ENCODE assay signal across 8 cellular contexts in the genomic region with DNA sequence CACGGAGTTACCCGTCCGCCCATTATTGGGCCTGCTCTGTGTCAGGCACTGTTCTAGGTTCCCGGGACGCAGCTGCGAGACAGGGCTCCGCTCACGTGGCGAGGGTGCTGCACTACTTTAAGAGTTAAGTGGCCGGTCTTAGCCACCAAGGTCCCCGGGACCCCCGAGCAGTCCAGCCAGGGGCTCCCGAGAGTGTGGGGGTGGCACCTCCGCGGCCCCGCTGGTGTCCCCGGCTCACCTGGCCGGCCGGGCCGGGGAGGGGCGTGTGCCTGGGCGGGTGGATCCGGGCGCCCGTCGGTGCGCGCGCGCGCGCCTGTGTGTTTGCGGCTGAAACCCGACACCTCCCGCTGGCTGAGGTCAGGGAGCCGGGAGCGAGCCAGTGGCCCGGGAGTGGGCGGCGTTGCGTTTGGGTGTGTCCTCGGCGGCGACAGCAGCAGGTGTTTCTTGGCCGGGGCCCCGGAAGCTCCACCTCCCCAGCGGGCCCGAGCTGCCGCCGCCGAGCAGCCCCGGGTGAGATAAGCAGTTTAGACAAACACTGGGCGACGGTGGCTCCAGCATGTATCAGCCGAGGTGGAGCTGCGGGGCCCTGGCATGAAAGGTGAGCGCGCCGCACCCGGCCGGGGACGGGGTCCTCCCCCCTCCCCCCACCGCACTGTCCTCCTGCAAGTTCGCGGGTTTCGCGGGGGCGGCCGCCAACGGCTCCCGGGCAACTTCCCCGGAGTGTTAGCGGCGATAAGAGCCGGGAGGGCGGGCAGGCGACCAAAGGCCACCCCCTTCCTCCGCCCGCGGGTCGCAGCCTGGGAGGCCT. TPM values are rescaled to one million over a fixed set of nuclear protein-coding genes. Genes with fewer than 3 reads are reported as not detected.
DNase-seq lines count a peak whose midpoint lies in the region; ATAC-seq lines count a peak whose summit lies in the region.

A gene (plus strand): TSS at position 522 of the 808 bp plus-strand sequence. CDS start 70 bp downstream, at position 592.

- H3K4me3 Mint-ChIP-seq in CD4-positive, CD25-positive, alpha-beta regulatory T cell = peak within 1 kb of the TSS; percentile 44 to 76 (median 72)
- peak within 1 kb of the TSS; percentile 77 to 80 for H3K4me3 Mint-ChIP-seq in effector memory CD8-positive, alpha-beta T cell
- peak within 1 kb of the TSS; percentile 87 for H3K4me3 Mint-ChIP-seq in memory B cell

- no peak within 1 kb of the TSS for H3K27ac ChIP-seq in CD4-positive, CD25-positive, alpha-beta regulatory T cell (ENCODE audit: insufficient read depth, low read length, poor library complexity, severe bottlenecking)

- peaks cover 64% of the 10 kb centered on the region for H3K4me1 ChIP-seq in CD4-positive, CD25-positive, alpha-beta regulatory T cell (ENCODE audit: control insufficient read depth, insufficient read depth, low read length, poor library complexity, severe bottlenecking)

- H3K27me3 ChIP-seq in CD4-positive, CD25-positive, alpha-beta regulatory T cell (ENCODE audit: control insufficient read depth, insufficient read depth, low read length) = no peaks in the 10 kb centered on the region

- peak; percentile 5 to 19 for ATAC-seq in CD4-positive, CD25-positive, alpha-beta regulatory T cell (ENCODE audit: low read depth in 2 of 2)
- ATAC-seq in GM19328 (IDR thresholded peaks at IDR 0.05; ENCODE audit: unreplicated experiment) = peak; percentile 43
- peak; percentile 38 for ATAC-seq in HG03520 (IDR thresholded peaks at IDR 0.05; ENCODE audit: unreplicated experiment)
- ATAC-seq in effector memory CD8-positive, alpha-beta T cell (replicated peaks) = peak; percentile 38
- ATAC-seq in memory B cell (ENCODE audit: low read depth) = peak; percentile 44

- H3K9me3 Mint-ChIP-seq in CD4-positive, CD25-positive, alpha-beta regulatory T cell = peaks cover 0 to 2% (median 0%) of the 10 kb centered on the region in 7 donors
- H3K9me3 Mint-ChIP-seq in effector memory CD8-positive, alpha-beta T cell = no peaks in the 10 kb centered on the region
- H3K9me3 Mint-ChIP-seq in memory B cell = no peaks in the 10 kb centered on the region

- no peak within 1 kb of the TSS for H3K4me3 ChIP-seq in CD4-positive, CD25-positive, alpha-beta regulatory T cell (ENCODE audit: low read depth, low read length)

- H3K36me3 Mint-ChIP-seq in CD4-positive, CD25-positive, alpha-beta regulatory T cell = no peaks in the 10 kb centered on the region
- peaks cover 20% of the 10 kb centered on the region for H3K36me3 Mint-ChIP-seq in effector memory CD8-positive, alpha-beta T cell (ENCODE audit: insufficient read depth)
- no peaks in the 10 kb centered on the region for H3K36me3 Mint-ChIP-seq in memory B cell

- peaks cover 0 to 43% (median 10%) of the 10 kb centered on the region in 4 donors for H3K4me1 Mint-ChIP-seq in CD4-positive, CD25-positive, alpha-beta regulatory T cell
- H3K4me1 Mint-ChIP-seq in effector memory CD8-positive, alpha-beta T cell (ENCODE audit: low read depth in 2 of 2) = peaks cover 41 to 44% of the 10 kb centered on the region in 2 donors
- H3K4me1 Mint-ChIP-seq in memory B cell = peaks cover 33% of the 10 kb centered on the region

- H3K27ac Mint-ChIP-seq in CD4-positive, CD25-positive, alpha-beta regulatory T cell = no peak within 1 kb of the TSS
- H3K27ac Mint-ChIP-seq in effector memory CD8-positive, alpha-beta T cell = no peak within 1 kb of the TSS
- peak within 1 kb of the TSS; percentile 31 for H3K27ac Mint-ChIP-seq in memory B cell

- no peaks in the 10 kb centered on the region for H3K9me3 ChIP-seq in CD4-positive, CD25-positive, alpha-beta regulatory T cell (ENCODE audit: control insufficient read depth in 2 of 2, low read length in 2 of 2)

- H3K36me3 ChIP-seq in CD4-positive, CD25-positive, alpha-beta regulatory T cell (ENCODE audit: control insufficient read depth, insufficient read depth, low read length) = no peaks in the 10 kb centered on the region

- H3K27me3 Mint-ChIP-seq in CD4-positive, CD25-positive, alpha-beta regulatory T cell = peaks cover 26% of the 10 kb centered on the region
- no peaks in the 10 kb centered on the region for H3K27me3 Mint-ChIP-seq in effector memory CD8-positive, alpha-beta T cell
- H3K27me3 Mint-ChIP-seq in memory B cell = no peaks in the 10 kb centered on the region

- DNase-seq in CD4-positive, CD25-positive, alpha-beta regulatory T cell = peak; percentile 39 to 77 (median 42)
- DNase-seq in NCI-H524 treated with DMSO at 0.1 percent for 48 hours (lab: John Stamatoyannopoulos, UW) (peak; percentile 91), memory B cell (ENCODE audit: low spot score in 2 of 2) (peak; percentile 65 to 66)
- DNase-seq in activated CD4-positive, alpha-beta T cell treated with anti-CD3 and anti-CD28 coated beads, Interleukin-2, amount 50 U/mL, for 4 hours = peak; percentile 30 to 34
- DNase-seq in effector memory CD8-positive, alpha-beta T cell = peak; percentile 56 to 63 (median 59)
- peak; percentile 61 to 71 for DNase-seq in stimulated activated CD8-positive, alpha-beta memory T cell treated with anti-CD3 and anti-CD28 coated beads, Interleukin-7, amount 100 ng/mL, for 48 hours (ENCODE audit: extremely low read depth in 1 of 2, low read depth in 1 of 2)

RNA-seq across cellular contexts. Expression of the gene that starts here (rescaled TPM):
- 17.1 TPM for total RNA-seq in CD4-positive, CD25-positive, alpha-beta regulatory T cell
- under 1 TPM; 0.38 to 0.80 (median 0.48) TPM for polyA plus RNA-seq in CD4-positive, CD25-positive, alpha-beta regulatory T cell

Comparison
In these comparisons a context has a peak if more than half of its experiments do, and no peak if none do; other contexts are left out.
1. DNase-seq: peak in every context shown above with its lines; median percentile 91 in NCI-H524 treated with DMSO at 0.1 percent for 48 hours; 66 in stimulated activated CD8-positive, alpha-beta memory T cell treated with anti-CD3 and anti-CD28 coated beads, Interleukin-7, amount 100 ng/mL, for 48 hours; 66 in memory B cell; 59 in effector memory CD8-positive, alpha-beta T cell; 42 in CD4-positive, CD25-positive, alpha-beta regulatory T cell; 32 in activated CD4-positive, alpha-beta T cell treated with anti-CD3 and anti-CD28 coated beads, Interleukin-2, amount 50 U/mL, for 4 hours.